ENCODE assay signal across 16 cellular contexts in the genomic region with DNA sequence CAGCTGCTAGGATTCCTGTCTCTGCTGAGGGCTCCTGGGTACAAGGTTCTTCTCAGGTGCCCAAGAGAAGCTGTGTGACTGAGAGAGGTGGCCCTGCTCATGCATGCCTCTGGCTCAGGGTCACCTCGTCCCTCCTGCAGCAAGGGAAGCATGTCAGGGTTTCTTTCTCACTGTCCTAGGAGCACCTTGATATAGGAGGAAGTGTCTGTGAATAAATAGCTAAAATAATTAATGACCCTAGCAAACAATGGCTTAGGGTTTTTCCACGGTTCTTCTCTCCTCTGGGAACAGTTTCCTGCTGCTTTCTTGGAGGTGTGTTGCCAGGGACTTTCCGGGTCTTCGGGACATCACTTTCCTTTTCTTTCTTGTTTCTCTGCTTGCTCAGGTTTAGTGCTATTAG.
DNase-seq lines count a peak whose midpoint lies in the region; ATAC-seq, FAIRE-seq and TF ChIP-seq lines count a peak whose summit lies in the region.
"Had no signal": no experiment of that assay in that cellular context is flagged by ENCODE, and none has a peak within 500 bp of the region (broad histone marks: within the 10 kb centered on the region; RNA-seq: fewer than 3 reads in every experiment).

No MANE protein-coding gene starts in this region.

- H3K79me2 ChIP-seq in keratinocyte (ENCODE audit: control insufficient read depth, insufficient read depth, low read length), result no peaks in the 10 kb centered on the region

- ATAC-seq in left lobe of liver, result no peak
- ATAC-seq: activated T-cell treated with anti-CD3 and anti-CD28 coated beads, Interleukin-2, amount 50 U/mL, for 4 hours; psoas muscle had no signal

- no peaks in the 10 kb centered on the region for H4K20me1 ChIP-seq in keratinocyte (ENCODE audit: control insufficient read depth, extremely low read depth, insufficient read depth, low read length)

- H3K4me3 Mint-ChIP-seq in immature natural killer cell, result no peak overlapping the region
- H3K4me3 Mint-ChIP-seq: activated T-cell treated with anti-CD3 and anti-CD28 coated beads, Interleukin-2, amount 50 U/mL, for 4 hours; B cell had no signal

- H3K4me1 ChIP-seq in breast epithelium, result peaks cover 0 to 24% of the 10 kb centered on the region in 2 donors
- H3K4me1 ChIP-seq in keratinocyte (ENCODE audit: control insufficient read depth, extremely low read depth, insufficient read depth, low read length), result peaks cover 3% of the 10 kb centered on the region
- H3K4me1 ChIP-seq in skeletal muscle tissue (ENCODE audit: control insufficient read depth in 3 of 3, insufficient read depth in 3 of 3, low read length in 3 of 3), result peaks cover 8 to 13% (median 12%) of the 10 kb centered on the region in 3 donors

- no peak for TF ChIP-seq CTCF in breast epithelium (IDR thresholded peaks at IDR 0.05)
- TF ChIP-seq CTCF in keratinocyte (optimal IDR thresholded peaks at IDR 0.05 in 1 of 3, IDR thresholded peaks at IDR 0.05 in 1 of 3, conservative IDR thresholded peaks at IDR 0.05 in 1 of 3; ENCODE audit: extremely low read depth in 1 of 3, insufficient read depth in 2 of 3, low read length in 3 of 3), result no peak

- TF ChIP-seq POLR2A in breast epithelium (IDR thresholded peaks at IDR 0.05), result no peak

- H3K27me3 ChIP-seq in breast epithelium, result no peaks in the 10 kb centered on the region
- no peaks in the 10 kb centered on the region for H3K27me3 ChIP-seq in keratinocyte (ENCODE audit: control insufficient read depth, extremely low read depth, insufficient read depth, low read length)
- no peaks in the 10 kb centered on the region for H3K27me3 ChIP-seq in skeletal muscle tissue (ENCODE audit: control insufficient read depth in 3 of 3, insufficient read depth in 3 of 3, low read length in 3 of 3)
- H3K27me3 ChIP-seq: heart left ventricle had no signal

- dilution Hi-C loops in keratinocyte (cut with MboI; ENCODE audit: extremely low pct_ligation_motif_present, low sequenced_read_pairs), result no loop called here

- H3K9me1 ChIP-seq in keratinocyte (ENCODE audit: control insufficient read depth, extremely low read depth, insufficient read depth, low read length), result no peaks in the 10 kb centered on the region

- H3K27ac ChIP-seq in breast epithelium (peak overlapping the region; percentile 62 to 71), keratinocyte (ENCODE audit: control insufficient read depth, insufficient read depth, low read length) (no peak overlapping the region), skeletal muscle tissue (ENCODE audit: low read depth, low read length) (peak overlapping the region; percentile 15)
- H3K27ac ChIP-seq: epithelial cell of prostate, psoas muscle had no signal

- FAIRE-seq in keratinocyte (lab: Jason Lieb, UNC), result no peak

- peak overlapping the region; percentile 20 for H3K4me2 ChIP-seq in keratinocyte (ENCODE audit: control insufficient read depth, extremely low read depth, insufficient read depth, low read depth, low read length)

- H3K36me3 ChIP-seq in breast epithelium (no peaks in the 10 kb centered on the region), keratinocyte (ENCODE audit: control insufficient read depth in 2 of 2, extremely low read depth in 1 of 2, insufficient read depth in 2 of 2, low read length in 2 of 2) (no peaks in the 10 kb centered on the region), skeletal muscle tissue (ENCODE audit: control insufficient read depth in 3 of 3, insufficient read depth in 3 of 3, low read length in 3 of 3) (no peaks in the 10 kb centered on the region)
- H3K36me3 ChIP-seq: heart left ventricle had no signal

- no peak overlapping the region for H3K9ac ChIP-seq in keratinocyte (ENCODE audit: control insufficient read depth, extremely low read depth, insufficient read depth, low read length)
- H3K9ac ChIP-seq in skeletal muscle tissue (ENCODE audit: low read depth in 1 of 3, low read length in 3 of 3), result no peak overlapping the region

- peak overlapping the region in 1 of 3 donors; percentile 2 for H3K4me3 ChIP-seq in breast epithelium
- H3K4me3 ChIP-seq in keratinocyte (ENCODE audit: control insufficient read depth in 2 of 3, extremely low read depth in 1 of 3, insufficient read depth in 2 of 3, low read depth in 1 of 3, low read length in 3 of 3), result no peak overlapping the region
- no peak overlapping the region for H3K4me3 ChIP-seq in skeletal muscle tissue (ENCODE audit: low read length in 3 of 3)
- H3K4me3 ChIP-seq: heart left ventricle, psoas muscle had no signal

- peaks cover 93 to 98% of the 10 kb centered on the region in 2 donors for H3K4me1 Mint-ChIP-seq in immature natural killer cell

- DNase-seq in HT-29 (ENCODE audit: low spot score), result peak; percentile 52
- no peak for DNase-seq in breast epithelium (ENCODE audit: low spot score in 2 of 2)
- no peak for DNase-seq in keratinocyte (ENCODE audit: low read depth, low spot score)
- no peak for DNase-seq in T-helper 2 cell
- DNase-seq in NAMALWA (ENCODE audit: low spot score), result no peak
- no peak for DNase-seq in immature natural killer cell
- DNase-seq in left lobe of liver (ENCODE audit: low spot score), result no peak
- DNase-seq: activated CD4-positive, alpha-beta T cell treated with anti-CD3 and anti-CD28 coated beads, Interleukin-2, amount 50 U/mL, for 48 hours; activated T-cell treated with anti-CD3 and anti-CD28 coated beads, Interleukin-2, amount 50 U/mL, for 4 hours; cerebellar nuclear complex; heart left ventricle; NCI-H446; psoas muscle had no signal

- no peak overlapping the region for H2AFZ ChIP-seq in keratinocyte (ENCODE audit: control insufficient read depth, low read length)

- H3K9me3 ChIP-seq in breast epithelium (no peaks in the 10 kb centered on the region), keratinocyte (ENCODE audit: control insufficient read depth, low read depth, low read length) (no peaks in the 10 kb centered on the region), skeletal muscle tissue (ENCODE audit: control insufficient read depth in 3 of 3, low read length in 3 of 3) (no peaks in the 10 kb centered on the region)
- H3K9me3 ChIP-seq: heart left ventricle, psoas muscle had no signal

- H3K27me3 Mint-ChIP-seq in immature natural killer cell (ENCODE audit: low read depth in 3 of 3), result peaks cover 0 to 3% (median 2%) of the 10 kb centered on the region in 3 donors
- H3K27me3 Mint-ChIP-seq: B cell had no signal

- no peaks in the 10 kb centered on the region for H3K36me3 Mint-ChIP-seq in immature natural killer cell

- no peaks in the 10 kb centered on the region for H3K9me3 Mint-ChIP-seq in immature natural killer cell
- H3K9me3 Mint-ChIP-seq: activated T-cell treated with anti-CD3 and anti-CD28 coated beads, Interleukin-2, amount 50 U/mL, for 4 hours had no signal

- peak overlapping the region in 2 of 6 donors; percentile 20 to 67 for H3K27ac Mint-ChIP-seq in immature natural killer cell
- H3K27ac Mint-ChIP-seq: B cell had no signal

- intact Hi-C loops in breast epithelium (cut with DNase I; ENCODE audit: low total_unique reads), result no loop called here
